In the genomic region with DNA sequence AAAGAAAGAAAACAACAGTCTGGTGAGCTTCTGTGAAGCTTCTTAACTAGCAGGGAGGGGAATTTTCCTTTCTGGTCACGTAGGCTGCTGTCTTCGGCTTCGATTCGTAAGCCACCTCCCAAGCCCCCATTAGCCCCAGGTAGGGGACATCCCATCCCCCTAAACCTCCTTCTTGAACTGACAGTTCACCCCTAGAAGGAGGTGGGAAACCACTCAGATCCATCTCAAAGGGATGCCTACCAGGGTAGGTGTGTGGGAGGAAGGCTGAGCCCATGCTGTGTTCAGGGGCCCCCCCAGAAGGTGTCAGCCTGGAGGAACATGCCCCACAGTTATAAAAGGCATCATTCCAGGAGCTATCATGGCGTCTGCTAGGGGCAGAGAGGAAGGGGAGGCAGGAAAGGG, we compare ENCODE assay signal across 17 cellular contexts. TPM values are rescaled to one million over a fixed set of nuclear protein-coding genes. Genes with fewer than 3 reads are reported as not detected.
DNase-seq lines count a peak whose midpoint lies in the region; ATAC-seq and TF ChIP-seq lines count a peak whose summit lies in the region.
"Had no signal": no experiment of that assay in that cellular context is flagged by ENCODE, and none has a peak within 500 bp of the region (broad histone marks: within the 10 kb centered on the region; RNA-seq: fewer than 3 reads in every experiment).

No MANE protein-coding gene starts in this region.

- no peaks in the 10 kb centered on the region for H3K79me2 ChIP-seq in smooth muscle cell (ENCODE audit: low read depth)

- H3K4me1 Mint-ChIP-seq in activated T-cell treated with anti-CD3 and anti-CD28 coated beads, Interleukin-2, amount 50 U/mL, for 4 hours (ENCODE audit: low read depth): peaks cover 95% of the 10 kb centered on the region
- peaks cover 97 to 100% of the 10 kb centered on the region in 2 donors for H3K4me1 Mint-ChIP-seq in immature natural killer cell

- no peak for TF ChIP-seq CTCF in upper lobe of right lung (IDR thresholded peaks at IDR 0.05)
- no peak for TF ChIP-seq CTCF in smooth muscle cell (IDR thresholded peaks at IDR 0.05; ENCODE audit: borderline replicate concordance, insufficient read depth, poor library complexity, severe bottlenecking)

- H3K4me2 ChIP-seq in smooth muscle cell: no peak overlapping the region

- H3K9me3 ChIP-seq in upper lobe of right lung (no peaks in the 10 kb centered on the region), smooth muscle cell (replicated peaks; ENCODE audit: low read depth) (no peaks in the 10 kb centered on the region)
- H3K9me3 ChIP-seq: gastroesophageal sphincter, sigmoid colon had no signal

- H3K27me3 ChIP-seq in upper lobe of right lung (no peaks in the 10 kb centered on the region), smooth muscle cell (ENCODE audit: low read depth) (no peaks in the 10 kb centered on the region)

- intact Hi-C loops in upper lobe of right lung (cut with DNase I): no loop called here

- H3K4me3 Mint-ChIP-seq in activated T-cell treated with anti-CD3 and anti-CD28 coated beads, Interleukin-2, amount 50 U/mL, for 4 hours: peak overlapping the region; percentile 57
- peak overlapping the region; percentile 77 to 91 (median 85) for H3K4me3 Mint-ChIP-seq in immature natural killer cell
- H3K4me3 Mint-ChIP-seq: nephron had no signal

- H3K9ac ChIP-seq in smooth muscle cell (ENCODE audit: low read depth): no peak overlapping the region

- WGBS in smooth muscle cell (ENCODE audit: low lambda C conversion rate): 80% methylated on average over 5 of the region's 5 CpGs

- H3K4me3 ChIP-seq in upper lobe of right lung (peak overlapping the region; percentile 14), smooth muscle cell (no peak overlapping the region)
- H3K4me3 ChIP-seq: gastroesophageal sphincter, sigmoid colon had no signal

- H3K9me3 Mint-ChIP-seq in activated T-cell treated with anti-CD3 and anti-CD28 coated beads, Interleukin-2, amount 50 U/mL, for 4 hours: no peaks in the 10 kb centered on the region
- no peaks in the 10 kb centered on the region for H3K9me3 Mint-ChIP-seq in immature natural killer cell
- H3K9me3 Mint-ChIP-seq: nephron had no signal

- H3K4me1 ChIP-seq in upper lobe of right lung (peaks cover 7% of the 10 kb centered on the region), smooth muscle cell (ENCODE audit: low read depth) (peaks cover 35% of the 10 kb centered on the region)
- H3K4me1 ChIP-seq: gastroesophageal sphincter, sigmoid colon had no signal

- H3K27ac Mint-ChIP-seq in immature natural killer cell: peak overlapping the region; percentile 95 to 100 (median 98)
- H3K27ac Mint-ChIP-seq: nephron had no signal

- ATAC-seq in activated T-cell treated with anti-CD3 and anti-CD28 coated beads, Interleukin-2, amount 50 U/mL, for 4 hours: peak; percentile 58 to 65
- no peak for ATAC-seq in upper lobe of right lung
- ATAC-seq in HG02798 (IDR thresholded peaks at IDR 0.05; ENCODE audit: poor library complexity, unreplicated experiment): no peak
- ATAC-seq: gastroesophageal sphincter, HCT116, left cardiac atrium had no signal

- H3K36me3 ChIP-seq in upper lobe of right lung: no peaks in the 10 kb centered on the region
- no peaks in the 10 kb centered on the region for H3K36me3 ChIP-seq in smooth muscle cell (ENCODE audit: low read depth)
- H3K36me3 ChIP-seq: gastroesophageal sphincter, sigmoid colon had no signal

- H3K27me3 Mint-ChIP-seq in activated T-cell treated with anti-CD3 and anti-CD28 coated beads, Interleukin-2, amount 50 U/mL, for 4 hours (ENCODE audit: low read depth): no peaks in the 10 kb centered on the region
- peaks cover 19 to 80% (median 77%) of the 10 kb centered on the region in 3 donors for H3K27me3 Mint-ChIP-seq in immature natural killer cell (ENCODE audit: low read depth in 3 of 3)

- H3K27ac ChIP-seq in upper lobe of right lung: no peak overlapping the region
- no peak overlapping the region for H3K27ac ChIP-seq in smooth muscle cell (ENCODE audit: low read depth)
- H3K27ac ChIP-seq: gastroesophageal sphincter, sigmoid colon, VCaP had no signal

- no peaks in the 10 kb centered on the region for H3F3A ChIP-seq in smooth muscle cell (ENCODE audit: low read depth)

- no peaks in the 10 kb centered on the region for H4K20me1 ChIP-seq in smooth muscle cell (ENCODE audit: low read depth)

- H3K36me3 Mint-ChIP-seq in activated T-cell treated with anti-CD3 and anti-CD28 coated beads, Interleukin-2, amount 50 U/mL, for 4 hours (ENCODE audit: insufficient read depth): peaks cover 22% of the 10 kb centered on the region
- H3K36me3 Mint-ChIP-seq in immature natural killer cell: peaks cover 32 to 64% (median 51%) of the 10 kb centered on the region in 3 donors

- in situ Hi-C loops in KBM-7 (cut with MboI; ENCODE audit: low pct_unique_long_range_greater_than_20kb, low sequenced_read_pairs): no loop called here

- peak in 2 of 3 donors; percentile 33 to 52 for DNase-seq in stimulated activated CD4-positive, alpha-beta T cell treated with anti-CD3 and anti-CD28 coated beads, Interleukin-12 subunit alpha, Interleukin-12 subunit beta, amount 100 ng/mL, for 48 hours (ENCODE audit: low read depth in 2 of 3, low spot score in 1 of 3)
- DNase-seq in stimulated activated CD4-positive, alpha-beta T cell treated with anti-CD3 and anti-CD28 coated beads, Interleukin-12 subunit alpha, Interleukin-12 subunit beta, amount 100 ng/mL, for 4 hours: no peak
- peak; percentile 40 for DNase-seq in activated T-cell treated with anti-CD3 and anti-CD28 coated beads, Interleukin-2, amount 50 U/mL, for 4 hours
- DNase-seq in immature natural killer cell (peak; percentile 66 to 76 (median 69)), upper lobe of right lung (no peak), KBM-7 (no peak), smooth muscle cell (lab: John Stamatoyannopoulos, UW; ENCODE audit: unreplicated experiment) (no peak)
- DNase-seq: left cardiac atrium, NCI-H1436 treated with DMSO at 0.1 percent for 48 hours, Right ventricle myocardium superior had no signal

- H2AFZ ChIP-seq in smooth muscle cell (ENCODE audit: low read depth): no peak overlapping the region

RNA-seq across cellular contexts. Expression of gene CD247, which starts 25.8 kb away (rescaled TPM):
- total RNA-seq in activated T-cell treated with anti-CD3 and anti-CD28 coated beads, Interleukin-2, amount 50 U/mL, for 4 hours: 10 to 100 TPM; 63.7 to 93.5 (median 73.2) TPM
- 1,000 to 10,000 TPM; 1,122 to 1,466 (median 1,335) TPM for polyA plus RNA-seq in immature natural killer cell
- total RNA-seq in upper lobe of right lung: 8.9 TPM
- total RNA-seq in smooth muscle cell: 0.13 TPM in 1 of 2 replicates, not detected in the other
- polyA plus RNA-seq in smooth muscle cell: not detected in 2 replicates
- polyA plus RNA-seq: AG04450 had no signal

Comparison
In these comparisons a context has a peak if more than half of its experiments do, and no peak if none do; other contexts are left out.
1. DNase-seq: peak in stimulated activated CD4-positive, alpha-beta T cell treated with anti-CD3 and anti-CD28 coated beads, Interleukin-12 subunit alpha, Interleukin-12 subunit beta, amount 100 ng/mL, for 48 hours (2 of 3), activated T-cell treated with anti-CD3 and anti-CD28 coated beads, Interleukin-2, amount 50 U/mL, for 4 hours (single experiment) and immature natural killer cell (3 of 3); none in stimulated activated CD4-positive, alpha-beta T cell treated with anti-CD3 and anti-CD28 coated beads, Interleukin-12 subunit alpha, Interleukin-12 subunit beta, amount 100 ng/mL, for 4 hours (single experiment), upper lobe of right lung (single experiment), KBM-7 (single experiment) and smooth muscle cell (single experiment).
2. ATAC-seq: peak in activated T-cell treated with anti-CD3 and anti-CD28 coated beads, Interleukin-2, amount 50 U/mL, for 4 hours (2 of 2); none in upper lobe of right lung (single experiment) and HG02798 (single experiment).